Comparison of ENCODE assay signal across 9 cellular contexts in genomic region chr6:43669050-43669921, GRCh38. TPM values are rescaled to one million over a fixed set of nuclear protein-coding genes. Genes with fewer than 3 reads are reported as not detected.
DNase-seq lines count a peak whose midpoint lies in the region; ATAC-seq, FAIRE-seq and TF ChIP-seq lines count a peak whose summit lies in the region.
"Had no signal": no experiment of that assay in that cellular context is flagged by ENCODE, and none has a peak within 500 bp of the region (broad histone marks: within the 10 kb centered on the region; RNA-seq: fewer than 3 reads in every experiment).

No MANE protein-coding gene starts in this region.

- H3K18ac ChIP-seq in H1 (ENCODE audit: extremely low read depth, low read length), result peak overlapping the region; percentile 55

- H2BK120ac ChIP-seq in H1 (replicated peaks; ENCODE audit: low read depth, low read length), result no peak overlapping the region

- CTCF ChIA-PET in H1 (lab: Charles Lee; ENCODE audit: partially characterized antibody), result interaction anchor here (0.7 to 12.6 kb wide), 31 partner anchors 9 to 410 kb away, joined by 3 to 146 read pairs (median 5); partner anchors contain the start of genes RSPH9 and VEGFA

- H3K23me2 ChIP-seq in H1 (ENCODE audit: low read depth, low read length), result peaks cover 3% of the 10 kb centered on the region; the same call in 1 of the 2 replicates

- TF ChIP-seq CTCF in 22Rv1 (IDR thresholded peaks at IDR 0.05), result no peak
- no peak for TF ChIP-seq CTCF in H1 (IDR thresholded peaks at IDR 0.05; ENCODE audit: control extremely low read depth in 1 of 3, insufficient read depth in 1 of 3, low read depth in 1 of 3, low read length in 3 of 3)

- H3K27ac ChIP-seq in 22Rv1 (peak overlapping the region; percentile 40; the same call in 1 of the 2 replicates), H1 (ENCODE audit: low read depth, low read length) (no peak overlapping the region; the same call in 1 of the 2 replicates)

- 79% methylated on average over 15 of the region's 15 CpGs; no CpG with 5 or more reads in 1 of the 2 experiments for WGBS in H1 (ENCODE audit: extremely low coverage in 1 of 2, insufficient coverage in 1 of 2, insufficient read length in 1 of 2, insufficient replicate concordance in 2 of 2, low coverage in 1 of 2, low lambda C conversion rate in 2 of 2, missing lambda C conversion rate in 1 of 2), 2 experiments

- H2AK5ac ChIP-seq in H1 (ENCODE audit: low read depth, low read length), result no peak overlapping the region

- H3K4me1 ChIP-seq in H1 (replicated peaks in 1 of 4; ENCODE audit: control insufficient read depth in 3 of 4, insufficient read depth in 4 of 4, low read length in 3 of 4), result peaks cover 5 to 27% (median 22%) of the 10 kb centered on the region in 4 experiments

- H2BK15ac ChIP-seq in H1 (ENCODE audit: low read length), result peak overlapping the region; percentile 74

- peak overlapping the region; percentile 62; the same call in 1 of the 2 replicates for H2BK20ac ChIP-seq in H1 (ENCODE audit: low read length)

- H3K56ac ChIP-seq in H1 (replicated peaks; ENCODE audit: insufficient read length, low read depth, low read length), result no peak overlapping the region

- H3K4me3 ChIP-seq in H1 (ENCODE audit: extremely low read depth in 1 of 4, insufficient read depth in 2 of 4, low read depth in 3 of 4, low read length in 4 of 4), result no peak overlapping the region

- TF ChIP-seq EP300 in H1 (IDR thresholded peaks at IDR 0.05; ENCODE audit: borderline replicate concordance in 1 of 2, low read depth in 2 of 2, low read length in 2 of 2), result no peak

- no peaks in the 10 kb centered on the region for H3K9me3 ChIP-seq in H1 (ENCODE audit: insufficient read depth in 2 of 2, low read depth in 1 of 2, low read length in 1 of 2)

- peak overlapping the region; percentile 80 for H2BK5ac ChIP-seq in H1 (ENCODE audit: low read depth, low read length)

- no peak overlapping the region for H3K14ac ChIP-seq in H1 (ENCODE audit: insufficient read length)

- H3K27me3 ChIP-seq in H1 (replicated peaks in 1 of 4; ENCODE audit: control insufficient read depth in 3 of 4, extremely low read depth in 1 of 4, insufficient read depth in 3 of 4, low read length in 3 of 4), result no peaks in the 10 kb centered on the region; a peak in 2 of 7 replicates

- no peak overlapping the region for H4K91ac ChIP-seq in H1 (replicated peaks; ENCODE audit: insufficient read length, low read length)

- no peaks in the 10 kb centered on the region for H3K79me2 ChIP-seq in H1 (ENCODE audit: control insufficient read depth in 1 of 2, insufficient read depth in 2 of 2, low read length in 2 of 2)

- H4K8ac ChIP-seq in H1 (ENCODE audit: extremely low read depth, insufficient read depth, low read length), result peak overlapping the region; percentile 68; the same call in 1 of the 2 replicates

- no peak overlapping the region for H3K9ac ChIP-seq in H1 (replicated peaks in 1 of 4; ENCODE audit: extremely low read depth in 1 of 4, low read depth in 3 of 4, low read length in 3 of 4)

- H4K5ac ChIP-seq in H1 (ENCODE audit: insufficient read length, low read depth, low read length), result no peak overlapping the region

- DNase-seq in NCI-H226, result peak; percentile 58
- no peak for DNase-seq in H1 (ENCODE audit: low read depth in 1 of 2, low spot score in 2 of 2)
- DNase-seq in myocyte (ENCODE audit: low read depth), result peak; percentile 76
- no peak for DNase-seq in NCI-H1930 (lab: John Stamatoyannopoulos, UW)

- no peak for TF ChIP-seq RAD21 in H1 (IDR thresholded peaks at IDR 0.05 in 1 of 2, conservative IDR thresholded peaks at IDR 0.05 in 1 of 2; ENCODE audit: low read depth in 2 of 2, low read length in 2 of 2)

- no peak overlapping the region for H3K23ac ChIP-seq in H1 (ENCODE audit: insufficient read length)

- H4K20me1 ChIP-seq in H1 (replicated peaks in 1 of 2; ENCODE audit: control insufficient read depth in 1 of 2, insufficient read depth in 2 of 2, low read length in 2 of 2), result peaks cover 0 to 4% of the 10 kb centered on the region in 2 experiments

- H3K4me2 ChIP-seq in H1 (ENCODE audit: insufficient read depth in 1 of 2, low read depth in 2 of 2, low read length in 2 of 2), result peak overlapping the region in 1 of 2 experiments; percentile 58; a peak in 1 of 4 replicates

- peaks cover 12 to 30% (median 13%) of the 10 kb centered on the region in 4 experiments; a peak in 7 of 8 replicates for H3K36me3 ChIP-seq in H1 (ENCODE audit: control insufficient read depth in 2 of 4, insufficient read depth in 4 of 4, low read length in 3 of 4)

- H3K79me1 ChIP-seq in H1 (ENCODE audit: low read depth, low read length), result no peaks in the 10 kb centered on the region

- POLR2A ChIA-PET in H1 (lab: Charles Lee; ENCODE audit: partially characterized antibody), result interaction anchor here (0.5 to 10.0 kb wide), 21 partner anchors 9 to 567 kb away, joined by 3 to 85 read pairs (median 5); partner anchors contain the start of genes GTPBP2, MRPS18A, RSPH9 and VEGFA

- no peak overlapping the region for H2BK12ac ChIP-seq in H1 (ENCODE audit: low read depth, low read length)

- peak in 1 of 2 experiments; percentile 56; a peak in 1 of 3 replicates for TF ChIP-seq POLR2A in H1 (IDR thresholded peaks at IDR 0.05; ENCODE audit: control extremely low read depth in 1 of 2, low read depth in 2 of 2, low read length in 2 of 2)

- ATAC-seq in HG02938 (IDR thresholded peaks at IDR 0.05; ENCODE audit: unreplicated experiment) (no peak), GM18870 (IDR thresholded peaks at IDR 0.05; ENCODE audit: unreplicated experiment) (no peak), GM18502 (IDR thresholded peaks at IDR 0.05; ENCODE audit: poor library complexity, unreplicated experiment) (no peak)

- FAIRE-seq in H1 (lab: Jason Lieb, UNC), result no peak
- FAIRE-seq: colon had no signal

- no peak overlapping the region for H3K4ac ChIP-seq in H1 (replicated peaks; ENCODE audit: insufficient read length, low read depth, low read length)

- H2AFZ ChIP-seq in H1 (ENCODE audit: low read length), result no peak overlapping the region

TF ChIP-seq in H1, 55 proteins besides CTCF, POLR2A, EP300 and RAD21 (continues in another document):
- TF ChIP-seq KDM4A (IDR thresholded peaks at IDR 0.05; ENCODE audit: low read depth, low read length, severe bottlenecking), result no peak
- TF ChIP-seq TBP (IDR thresholded peaks at IDR 0.05; ENCODE audit: low read depth, low read length), result no peak
- no peak for TF ChIP-seq BACH1 (IDR thresholded peaks at IDR 0.05; ENCODE audit: low read length)
- TF ChIP-seq CEBPB (IDR thresholded peaks at IDR 0.05; ENCODE audit: low read depth, low read length), result no peak
- TF ChIP-seq GABPA (IDR thresholded peaks at IDR 0.05; ENCODE audit: borderline replicate concordance, insufficient read depth, low read length), result no peak
- TF ChIP-seq ZNF274 (IDR thresholded peaks at IDR 0.05; ENCODE audit: borderline replicate concordance, extremely low read depth, low read length), result no peak
- TF ChIP-seq PHF8 (conservative IDR thresholded peaks at IDR 0.05; ENCODE audit: low read depth, low read length), result no peak
- TF ChIP-seq KDM5A (IDR thresholded peaks at IDR 0.05; ENCODE audit: low read length), result no peak

RNA-seq across cellular contexts. Expression of gene MRPS18A, which starts 18.3 kb away (rescaled TPM):
- 48.3 and 52.1 TPM in 2 replicates for total RNA-seq in H1 (2021; fragmentation: NEBNext Ultra II Directional; extraction: Animal tissue kit (Norgen Biotek cat#: 25700))
- 121 and 129 TPM in 2 replicates for polyA plus RNA-seq in H1 (2011; rRNA removed)
- 115 TPM for polyA plus RNA-seq in H1 (2011; cell fraction: cytosol; rRNA removed)
- polyA plus RNA-seq in H1 (2011; cell fraction: nucleus; rRNA removed), result 95.2 TPM
- polyA plus RNA-seq in H1 (2012, experiment 1 of 2), result 70.4 to 84.7 TPM (median 74.9 TPM) in 4 replicates
- polyA plus RNA-seq in H1 (2012, experiment 2 of 2), result 103 TPM
- 61.3 TPM for polyA plus RNA-seq in H1 (2013, experiment 1 of 2)
- polyA plus RNA-seq in H1 (2013, experiment 2 of 2), result 58.7 TPM
- 95.6 and 97.8 TPM in 2 replicates for polyA minus RNA-seq in H1 (2011; rRNA and poly(A)+ RNA removed)
- 36.3 TPM for polyA minus RNA-seq in H1 (2011; cell fraction: cytosol; rRNA and poly(A)+ RNA removed)
- 63.1 TPM for polyA minus RNA-seq in H1 (2011; cell fraction: nucleus; rRNA and poly(A)+ RNA removed)
- 33.5 and 38.8 TPM in 2 replicates for total RNA-seq in myocyte
- 41.6 TPM for polyA plus RNA-seq in myocyte (2012)

RNA-seq across cellular contexts. Expression of gene RSPH9, which starts 24.4 kb away (rescaled TPM):
- 0.15 TPM in 1 of 2 replicates, not detected in the other for total RNA-seq in H1 (2021; fragmentation: NEBNext Ultra II Directional; extraction: Animal tissue kit (Norgen Biotek cat#: 25700))
- polyA plus RNA-seq in H1 (2011; rRNA removed), result 0.23 and 0.25 TPM in 2 replicates
- polyA plus RNA-seq in H1 (2011; cell fraction: cytosol; rRNA removed), result 0.23 TPM
- polyA plus RNA-seq in H1 (2011; cell fraction: nucleus; rRNA removed), result 0.36 TPM
- 0.73 to 0.93 TPM (median 0.80 TPM) in 4 replicates for polyA plus RNA-seq in H1 (2012, experiment 1 of 2)
- 1.00 TPM for polyA plus RNA-seq in H1 (2012, experiment 2 of 2)
- polyA plus RNA-seq in H1 (2013, experiment 1 of 2), result 0.22 TPM
- 0.15 TPM for polyA plus RNA-seq in H1 (2013, experiment 2 of 2)
- 0.06 and 0.22 TPM in 2 replicates for polyA minus RNA-seq in H1 (2011; rRNA and poly(A)+ RNA removed)
- polyA minus RNA-seq in H1 (2011; cell fraction: cytosol; rRNA and poly(A)+ RNA removed), result not detected
- polyA minus RNA-seq in H1 (2011; cell fraction: nucleus; rRNA and poly(A)+ RNA removed), result 0.30 TPM
- total RNA-seq in myocyte, result not detected in 2 replicates
- polyA plus RNA-seq in myocyte (2012), result 0.30 TPM

RNA-seq across cellular contexts. Expression of gene MAD2L1BP, which starts 33.6 kb away (rescaled TPM):
- total RNA-seq in H1 (2021; fragmentation: NEBNext Ultra II Directional; extraction: Animal tissue kit (Norgen Biotek cat#: 25700)), result 34.1 and 35.5 TPM in 2 replicates
- polyA plus RNA-seq in H1 (2011; rRNA removed), result 65.3 and 70.0 TPM in 2 replicates
- 57.7 TPM for polyA plus RNA-seq in H1 (2011; cell fraction: cytosol; rRNA removed)
- 40.1 TPM for polyA plus RNA-seq in H1 (2011; cell fraction: nucleus; rRNA removed)
- polyA plus RNA-seq in H1 (2012, experiment 1 of 2), result 32.2 to 40.8 TPM (median 36.1 TPM) in 4 replicates
- polyA plus RNA-seq in H1 (2012, experiment 2 of 2), result 42.6 TPM
- polyA plus RNA-seq in H1 (2013, experiment 1 of 2), result 29.3 TPM
- 27.1 TPM for polyA plus RNA-seq in H1 (2013, experiment 2 of 2)
- 59.5 and 62.2 TPM in 2 replicates for polyA minus RNA-seq in H1 (2011; rRNA and poly(A)+ RNA removed)
- 16.1 TPM for polyA minus RNA-seq in H1 (2011; cell fraction: cytosol; rRNA and poly(A)+ RNA removed)
- polyA minus RNA-seq in H1 (2011; cell fraction: nucleus; rRNA and poly(A)+ RNA removed), result 23.2 TPM
- total RNA-seq in myocyte, result 18.1 and 35.3 TPM in 2 replicates
- 24.5 TPM for polyA plus RNA-seq in myocyte (2012)

RNA-seq across cellular contexts. Expression of gene GTPBP2, which starts 40.2 kb away (rescaled TPM):
- 52.5 and 58.3 TPM in 2 replicates for total RNA-seq in H1 (2021; fragmentation: NEBNext Ultra II Directional; extraction: Animal tissue kit (Norgen Biotek cat#: 25700))
- polyA plus RNA-seq in H1 (2011; rRNA removed), result 86.1 and 88.3 TPM in 2 replicates
- 84.9 TPM for polyA plus RNA-seq in H1 (2011; cell fraction: cytosol; rRNA removed)
- polyA plus RNA-seq in H1 (2011; cell fraction: nucleus; rRNA removed), result 238 TPM
- 60.0 to 72.8 TPM (median 65.5 TPM) in 4 replicates for polyA plus RNA-seq in H1 (2012, experiment 1 of 2)
- polyA plus RNA-seq in H1 (2012, experiment 2 of 2), result 37.8 TPM
- 53.6 TPM for polyA plus RNA-seq in H1 (2013, experiment 1 of 2)
- polyA plus RNA-seq in H1 (2013, experiment 2 of 2), result 49.6 TPM
- polyA minus RNA-seq in H1 (2011; rRNA and poly(A)+ RNA removed), result 61.9 and 68.3 TPM in 2 replicates
- 27.6 TPM for polyA minus RNA-seq in H1 (2011; cell fraction: cytosol; rRNA and poly(A)+ RNA removed)
- polyA minus RNA-seq in H1 (2011; cell fraction: nucleus; rRNA and poly(A)+ RNA removed), result 71.3 TPM
- total RNA-seq in myocyte, result 33.6 and 35.9 TPM in 2 replicates
- polyA plus RNA-seq in myocyte (2012), result 107 TPM

Comparison
In these comparisons a context has a peak if more than half of its experiments do, and no peak if none do; other contexts are left out.
1. DNase-seq: peak in NCI-H226 (single experiment) and myocyte (single experiment); none in H1 (0 of 2) and NCI-H1930 (0 of 2).